In the genomic region with DNA sequence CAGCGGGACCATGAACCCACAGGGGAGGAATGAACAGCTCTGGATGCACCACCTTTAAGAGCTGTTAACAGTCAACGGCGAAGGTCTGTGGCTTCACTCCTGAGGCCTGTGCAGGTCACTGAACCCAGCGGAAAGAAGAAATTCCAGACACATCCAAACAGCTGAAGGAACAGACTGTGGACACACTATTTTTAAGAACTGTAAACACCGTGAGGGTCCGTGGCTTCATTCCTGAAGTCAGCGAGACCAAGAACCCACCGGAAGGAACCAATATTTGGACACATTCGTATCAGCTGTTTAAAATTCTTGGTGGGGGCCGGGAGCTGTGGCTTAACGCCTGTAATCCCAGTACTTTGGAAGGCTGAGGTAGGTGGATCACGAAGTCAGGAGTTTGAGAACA, we compare ENCODE assay signal across 30 cellular contexts. TPM values are rescaled to one million over a fixed set of nuclear protein-coding genes. Genes with fewer than 3 reads are reported as not detected.
"Had no signal": no experiment of that assay in that cellular context is flagged by ENCODE, and none has a peak within 500 bp of the region (broad histone marks: within the 10 kb centered on the region; RNA-seq: fewer than 3 reads in every experiment).

No MANE protein-coding gene starts in this region.

- ATAC-seq: naive thymus-derived CD4-positive, alpha-beta T cell; natural killer cell; pancreas; right lobe of liver; stimulated activated effector memory CD8-positive, alpha-beta T cell treated with anti-CD3 and anti-CD28 coated beads, Interleukin-12 subunit alpha, Interleukin-12 subunit beta, amount 100 ng/mL, for 72 hours; stimulated activated naive B cell treated with anti-CD40 and anti-IgM and Interleukin-4, amounts not matched to agents 10 μg/mL and 1 μg/mL and 100 μg/mL, for 72 hours had no signal

- H3K4me1 ChIP-seq: pancreas, prostate gland, right atrium auricular region, right lobe of liver had no signal

- H3K4me3 ChIP-seq: pancreas, prostate gland, right atrium auricular region, right lobe of liver, stomach, thoracic aorta, thyroid gland, tibial nerve, upper lobe of left lung, vagina had no signal

- H3K36me3 Mint-ChIP-seq: natural killer cell; stimulated activated effector memory CD8-positive, alpha-beta T cell treated with anti-CD3 and anti-CD28 coated beads, Interleukin-12 subunit alpha, Interleukin-12 subunit beta, amount 100 ng/mL, for 72 hours had no signal

- H3K27ac Mint-ChIP-seq: natural killer cell; nephron; stimulated activated effector memory CD8-positive, alpha-beta T cell treated with anti-CD3 and anti-CD28 coated beads, Interleukin-12 subunit alpha, Interleukin-12 subunit beta, amount 100 ng/mL, for 72 hours; stimulated activated naive B cell treated with anti-CD40 and anti-IgM and Interleukin-4, amounts not matched to agents 10 μg/mL and 1 μg/mL and 100 μg/mL, for 72 hours; stimulated activated naive CD8-positive, alpha-beta T cell treated with anti-CD3 and anti-CD28 coated beads, Interleukin-15, Interleukin-2, amounts not matched to agents 100 ng/mL and 50 ng/mL, for 24 hours had no signal

- DNase-seq: naive thymus-derived CD4-positive, alpha-beta T cell; natural killer cell; nucleus accumbens; pancreas; retina; right lobe of liver; small intestine; stimulated activated CD4-positive, alpha-beta T cell treated with anti-CD3 and anti-CD28 coated beads, Interleukin-15, amount 100 ng/mL, for 24 hours; stimulated activated CD4-positive, alpha-beta T cell treated with anti-CD3 and anti-CD28 coated beads, Interleukin-2, amount 100 ng/mL, for 24 hours; stimulated activated CD4-positive, alpha-beta T cell treated with anti-CD3 and anti-CD28 coated beads, Interleukin-2, amount 100 ng/mL, for 48 hours; stimulated activated CD4-positive, alpha-beta T cell treated with anti-CD3 and anti-CD28 coated beads, Interleukin-4, amount 100 ng/mL, for 24 hours; stimulated activated naive B cell treated with anti-CD40 and anti-IgM and Interleukin-4, amounts not matched to agents 10 μg/mL and 1 μg/mL and 100 μg/mL, for 72 hours; stimulated activated naive CD4-positive, alpha-beta T cell treated with Interleukin-2 at 50 U/mL for 16 hours; stomach; thyroid gland; trophoblast cell; upper lobe of left lung had no signal

- H3K27me3 ChIP-seq: neutrophil, pancreas, right atrium auricular region, right lobe of liver, stomach, thyroid gland, tibial nerve, upper lobe of left lung, vagina had no signal

- H3K9me3 Mint-ChIP-seq: naive thymus-derived CD4-positive, alpha-beta T cell; natural killer cell; nephron; neural crest cell; stimulated activated effector memory CD8-positive, alpha-beta T cell treated with anti-CD3 and anti-CD28 coated beads, Interleukin-12 subunit alpha, Interleukin-12 subunit beta, amount 100 ng/mL, for 72 hours; stimulated activated naive B cell treated with anti-CD40 and anti-IgM and Interleukin-4, amounts not matched to agents 10 μg/mL and 1 μg/mL and 100 μg/mL, for 72 hours; stimulated activated naive CD8-positive, alpha-beta T cell treated with anti-CD3 and anti-CD28 coated beads, Interleukin-15, Interleukin-2, amounts not matched to agents 100 ng/mL and 50 ng/mL, for 24 hours had no signal

- H3K9me3 ChIP-seq: neutrophil, pancreas, prostate gland, right atrium auricular region, right lobe of liver, stomach, thoracic aorta, thyroid gland, tibial nerve, upper lobe of left lung, vagina had no signal

- H3K36me3 ChIP-seq: neutrophil, pancreas, prostate gland, right atrium auricular region, right lobe of liver, thoracic aorta, thyroid gland, vagina had no signal

- H3K27me3 Mint-ChIP-seq: naive thymus-derived CD4-positive, alpha-beta T cell; stimulated activated naive B cell treated with anti-CD40 and anti-IgM and Interleukin-4, amounts not matched to agents 10 μg/mL and 1 μg/mL and 100 μg/mL, for 72 hours; stimulated activated naive CD8-positive, alpha-beta T cell treated with anti-CD3 and anti-CD28 coated beads, Interleukin-15, Interleukin-2, amounts not matched to agents 100 ng/mL and 50 ng/mL, for 24 hours had no signal

- H3K27ac ChIP-seq: neutrophil, pancreas, prostate gland, right atrium auricular region, right lobe of liver, stomach, thoracic aorta, thyroid gland, tibial nerve, upper lobe of left lung, vagina had no signal

- H3K4me3 Mint-ChIP-seq: naive thymus-derived CD4-positive, alpha-beta T cell; natural killer cell; neural crest cell; stimulated activated effector memory CD8-positive, alpha-beta T cell treated with anti-CD3 and anti-CD28 coated beads, Interleukin-12 subunit alpha, Interleukin-12 subunit beta, amount 100 ng/mL, for 72 hours; stimulated activated naive B cell treated with anti-CD40 and anti-IgM and Interleukin-4, amounts not matched to agents 10 μg/mL and 1 μg/mL and 100 μg/mL, for 72 hours; stimulated activated naive CD8-positive, alpha-beta T cell treated with anti-CD3 and anti-CD28 coated beads, Interleukin-15, Interleukin-2, amounts not matched to agents 100 ng/mL and 50 ng/mL, for 24 hours had no signal

RNA-seq across cellular contexts. Expression of a gene that starts 47.8 kb away (rescaled TPM):
- total RNA-seq: omental fat pad, posterior vena cava, right atrium auricular region, skeletal muscle tissue, thoracic aorta, thyroid gland, tibial nerve, vagina had no signal
